ENCODE assay signal across 12 cellular contexts in the genomic region with DNA sequence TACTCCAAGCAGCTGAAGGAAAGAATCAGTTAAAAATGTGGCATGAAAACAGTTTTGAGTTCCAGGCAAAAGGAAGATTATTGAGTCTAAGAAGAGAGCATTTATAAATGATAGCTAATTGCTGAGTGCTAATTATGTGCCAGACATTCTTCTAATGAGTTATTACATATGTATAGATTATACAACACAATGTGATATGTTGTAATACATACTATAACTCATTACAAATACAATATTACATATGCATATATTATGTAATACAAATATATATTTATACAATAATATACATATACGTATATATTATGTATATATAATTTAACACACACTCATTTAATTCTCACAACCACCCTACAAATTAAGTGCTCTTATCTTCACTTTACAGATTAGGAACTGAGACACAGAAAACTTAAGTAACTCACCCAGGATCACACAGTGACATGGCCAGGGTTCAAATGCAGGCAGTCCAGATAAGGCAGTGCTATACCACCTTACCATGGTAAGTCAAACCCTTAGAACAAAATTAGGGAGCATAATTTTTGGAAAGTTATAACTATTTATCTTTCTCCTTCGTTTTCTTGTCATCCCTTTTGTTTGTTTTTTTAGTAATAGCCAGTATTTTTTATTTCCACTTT. TPM values are rescaled to one million over a fixed set of nuclear protein-coding genes. Genes with fewer than 3 reads are reported as not detected.
DNase-seq lines count a peak whose midpoint lies in the region; ATAC-seq, FAIRE-seq and TF ChIP-seq lines count a peak whose summit lies in the region.
"Had no signal": no experiment of that assay in that cellular context is flagged by ENCODE, and none has a peak within 500 bp of the region (broad histone marks: within the 10 kb centered on the region; RNA-seq: fewer than 3 reads in every experiment).

No MANE protein-coding gene starts in this region.

- DNase-seq in Panc1 (ENCODE audit: low read depth, low spot score) = no peak
- DNase-seq in tibial nerve (ENCODE audit: low spot score in 2 of 2) = no peak
- DNase-seq in H54 (ENCODE audit: insufficient read length, low spot score) = no peak
- no peak for DNase-seq in GM19238 (ENCODE audit: insufficient read length, low spot score)
- DNase-seq in G401 (ENCODE audit: low spot score) = no peak
- DNase-seq: activated CD4-positive, CD25-positive, alpha-beta regulatory T cell; activated T-cell treated with anti-CD3 and anti-CD28 coated beads, Interleukin-2, amount 50 U/mL, for 48 hours; NCI-H345 had no signal

- H2AFZ ChIP-seq in neuron (ENCODE audit: low read depth, low read length) = no peak overlapping the region

- POLR2A ChIA-PET in Panc1 (lab: Charles Lee) = interaction anchor here (0.6 kb wide), 1 partner anchor 117 kb away, joined by 7 read pairs; no protein-coding TSS in a partner anchor

- CTCF ChIA-PET in Panc1 (lab: Charles Lee) = no interaction called here

- H3K9me3 ChIP-seq in Panc1 (ENCODE audit: control insufficient read depth, insufficient read depth, low read depth, low read length) = no peaks in the 10 kb centered on the region
- H3K9me3 ChIP-seq in duodenal mucosa (ENCODE audit: control insufficient read depth in 1 of 2, low read length in 2 of 2) = no peaks in the 10 kb centered on the region
- no peaks in the 10 kb centered on the region for H3K9me3 ChIP-seq in neuron (ENCODE audit: low read length)
- no peaks in the 10 kb centered on the region for H3K9me3 ChIP-seq in tibial nerve

- in situ Hi-C loops in Panc1 (cut with HindIII; ENCODE audit: low pct_unique_long_range_greater_than_20kb, low sequenced_read_pairs) = no loop called here
- in situ Hi-C loops in G401 (cut with HindIII; ENCODE audit: low sequenced_read_pairs) = no loop called here

- TF ChIP-seq CTCF in Panc1 (IDR thresholded peaks at IDR 0.05) = no peak
- TF ChIP-seq CTCF in tibial nerve (IDR thresholded peaks at IDR 0.05) = no peak

- H3K4me1 ChIP-seq in Panc1 (ENCODE audit: control insufficient read depth, insufficient read depth, low read length) = peaks cover 17% of the 10 kb centered on the region
- H3K4me1 ChIP-seq in duodenal mucosa (ENCODE audit: control insufficient read depth in 1 of 2, insufficient read depth in 2 of 2, low read length in 2 of 2) = peaks cover 33 to 64% of the 10 kb centered on the region in 2 donors
- H3K4me1 ChIP-seq in neuron (ENCODE audit: insufficient read depth, low read length) = peaks cover 60% of the 10 kb centered on the region
- peaks cover 0 to 85% (median 68%) of the 10 kb centered on the region in 4 donors for H3K4me1 ChIP-seq in tibial nerve

- H3K27ac ChIP-seq in Panc1 (ENCODE audit: low read length) = peak overlapping the region; percentile 56; the same call in 1 of the 2 replicates
- H3K27ac ChIP-seq in duodenal mucosa (ENCODE audit: low read depth, low read length) = peak overlapping the region; percentile 76
- peak overlapping the region; percentile 75 to 93 (median 85) for H3K27ac ChIP-seq in tibial nerve

- TF ChIP-seq EP300 in tibial nerve (IDR thresholded peaks at IDR 0.05) = no peak

- H3K36me3 ChIP-seq in Panc1 (ENCODE audit: control insufficient read depth, insufficient read depth, low read length) (no peaks in the 10 kb centered on the region), duodenal mucosa (ENCODE audit: control insufficient read depth in 1 of 2, insufficient read depth in 2 of 2, low read length in 2 of 2) (no peaks in the 10 kb centered on the region), neuron (ENCODE audit: insufficient read depth, low read length) (peaks cover 15% of the 10 kb centered on the region), tibial nerve (no peaks in the 10 kb centered on the region)

- no peak overlapping the region for H3K4me3 ChIP-seq in Panc1 (ENCODE audit: low read depth in 2 of 2, low read length in 2 of 2)
- H3K4me3 ChIP-seq in duodenal mucosa (ENCODE audit: low read depth in 1 of 2, low read length in 2 of 2) = peak overlapping the region in 1 of 2 donors; percentile 36
- peak overlapping the region; percentile 24 for H3K4me3 ChIP-seq in neuron (ENCODE audit: low read length)
- peak overlapping the region in 2 of 4 donors; percentile 0 to 39 for H3K4me3 ChIP-seq in tibial nerve
- H3K4me3 ChIP-seq: GM12878 had no signal

- 32 to 39% methylated on average over 2 of the region's 2 CpGs for WGBS in tibial nerve, 2 donors

- FAIRE-seq in H54 (lab: Jason Lieb, UNC) = no peak
- FAIRE-seq: GM12878 had no signal

- intact Hi-C loops in Panc1 (cut with micrococcal nuclease; ENCODE audit: unreplicated experiment) = no loop called here

- peak overlapping the region in 1 of 2 donors; percentile 41 for H3K9ac ChIP-seq in duodenal mucosa (ENCODE audit: low read depth in 1 of 2, low read length in 2 of 2)

- BruUV-seq in Panc1 (replicated peaks; lab: Mats Ljungman, UMichigan) = no TSS peak

- TF ChIP-seq POLR2A in tibial nerve (IDR thresholded peaks at IDR 0.05) = no peak
- no peak for TF ChIP-seq POLR2A in H54 (IDR thresholded peaks at IDR 0.05; ENCODE audit: low read depth, low read length)

- ATAC-seq in Panc1 (no peak), HG03378 (IDR thresholded peaks at IDR 0.05; ENCODE audit: unreplicated experiment) (no peak)

- H3K27me3 ChIP-seq in Panc1 (ENCODE audit: control insufficient read depth, insufficient read depth, low read length) (no peaks in the 10 kb centered on the region), duodenal mucosa (ENCODE audit: control insufficient read depth in 1 of 2, insufficient read depth in 2 of 2, low read length in 2 of 2) (no peaks in the 10 kb centered on the region), neuron (ENCODE audit: insufficient read depth, low read length) (no peaks in the 10 kb centered on the region), tibial nerve (no peaks in the 10 kb centered on the region)

RNA-seq across cellular contexts. Expression of a gene that starts 4.0 kb away (rescaled TPM):
- total RNA-seq in Panc1 (2021; ENCODE audit: unreplicated experiment) = 25.1 TPM
- 7.9 TPM for polyA plus RNA-seq in Panc1 (2012; ENCODE audit: insufficient read length)
- 100 to 1,000 TPM; 145 to 199 (median 189) TPM for total RNA-seq in tibial nerve
- total RNA-seq in G401 (2014; rRNA removed; shearing (Covaris generic)) = 15.1 and 17.7 TPM in 2 replicates

RNA-seq across cellular contexts. Expression of a gene that starts 32.5 kb away (rescaled TPM):
- total RNA-seq in Panc1 (2021; ENCODE audit: unreplicated experiment) = 118 TPM
- polyA plus RNA-seq in Panc1 (2012; ENCODE audit: insufficient read length) = 136 TPM
- total RNA-seq in tibial nerve = 10 to 100 TPM; 20.5 to 28.8 (median 24.9) TPM
- 105 and 147 TPM in 2 replicates for total RNA-seq in G401 (2014; rRNA removed; shearing (Covaris generic))
